ENCODE assay signal across 19 cellular contexts in genomic region chrX:120428309-120428708, GRCh38. TPM values are rescaled to one million over a fixed set of nuclear protein-coding genes. Genes with fewer than 3 reads are reported as not detected.
A peak's percentile ranks its signal among the peaks of the same experiment; 100 is the strongest.
DNase-seq lines count a peak whose midpoint lies in the region; ATAC-seq, FAIRE-seq and TF ChIP-seq lines count a peak whose summit lies in the region.
"Had no signal": no experiment of that assay in that cellular context is flagged by ENCODE, and none has a peak within 500 bp of the region (broad histone marks: within the 10 kb centered on the region; RNA-seq: fewer than 3 reads in every experiment).

No MANE protein-coding gene starts in this region.

- peak overlapping the region; percentile 17 for H3K27ac Mint-ChIP-seq in mesothelial cell of epicardium
- H3K27ac Mint-ChIP-seq: neural progenitor cell had no signal

- peaks cover 11% of the 10 kb centered on the region for H3K4me1 ChIP-seq in endothelial cell of umbilical vein (ENCODE audit: control insufficient read depth, extremely low read depth, insufficient read depth, low read length)
- H3K4me1 ChIP-seq: ascending aorta, HAP-1, neural progenitor cell, right atrium auricular region had no signal

- no peaks in the 10 kb centered on the region for H3K36me3 Mint-ChIP-seq in mesothelial cell of epicardium
- H3K36me3 Mint-ChIP-seq: neural progenitor cell had no signal

- intact Hi-C loops in endothelial cell of umbilical vein (cut with micrococcal nuclease), result no loop called here

- H3K4me2 ChIP-seq in endothelial cell of umbilical vein (ENCODE audit: insufficient read depth, low read length), result peak overlapping the region; percentile 64
- H3K4me2 ChIP-seq: neural progenitor cell had no signal

- CTCF ChIA-PET in endothelial cell of umbilical vein (lab: Charles Lee), result interaction anchor here (0.6 to 2.2 kb wide), 4 partner anchors 18 to 47 kb away, joined by 3 to 5 read pairs (median 4); no protein-coding TSS in a partner anchor

- no peak overlapping the region for H2AFZ ChIP-seq in endothelial cell of umbilical vein (ENCODE audit: low read depth, low read length)
- H2AFZ ChIP-seq: neural progenitor cell had no signal

- no peak overlapping the region for H3K4me3 Mint-ChIP-seq in mesothelial cell of epicardium
- H3K4me3 Mint-ChIP-seq: neural progenitor cell had no signal

- H3K27ac ChIP-seq in endothelial cell of umbilical vein (ENCODE audit: insufficient read depth, low read depth, low read length), result no peak overlapping the region
- H3K27ac ChIP-seq: ascending aorta, neural progenitor cell, right atrium auricular region had no signal

- DNase-seq in EH (ENCODE audit: low read depth), result peak; percentile 34
- DNase-seq in OCI-M1 (lab: John Stamatoyannopoulos, UW), result peak; percentile 16
- peak; percentile 49 for DNase-seq in endothelial cell of umbilical vein (ENCODE audit: low read depth, low spot score)
- no peak for DNase-seq in mesothelial cell of epicardium (ENCODE audit: low spot score in 2 of 2, unreplicated experiment in 2 of 2)
- no peak for DNase-seq in activated CD4-positive, alpha-beta T cell treated with anti-CD3 and anti-CD28 coated beads, Interleukin-2, amount 50 U/mL, for 48 hours
- DNase-seq in NCI-H1694 (lab: John Stamatoyannopoulos, UW), result no peak
- DNase-seq: activated CD4-positive, CD25-positive, alpha-beta regulatory T cell treated with anti-CD3 and anti-CD28 coated beads, Interleukin-2, amount 50 U/mL, for 72 hours; activated CD8-positive, alpha-beta memory T cell treated with anti-CD3 and anti-CD28 coated beads, Interleukin-2, amount 50 U/mL, for 4 hours; cortex of kidney; midbrain; MM.1S; NCI-H187; trophoblast cell had no signal

- FAIRE-seq in endothelial cell of umbilical vein (lab: Jason Lieb, UNC), result peak; percentile 86
- FAIRE-seq: keratinocyte had no signal

- no peaks in the 10 kb centered on the region for H3K79me2 ChIP-seq in endothelial cell of umbilical vein (ENCODE audit: control insufficient read depth, insufficient read depth, low read length)

- TF ChIP-seq POLR2A in endothelial cell of umbilical vein (IDR thresholded peaks at IDR 0.05; ENCODE audit: low read depth, low read length), result no peak

- H3K9me1 ChIP-seq in endothelial cell of umbilical vein (replicated peaks; ENCODE audit: control insufficient read depth, extremely low read depth, insufficient read depth, low read length), result no peaks in the 10 kb centered on the region

- H3K36me3 ChIP-seq in endothelial cell of umbilical vein (ENCODE audit: control insufficient read depth in 2 of 2, extremely low read depth in 1 of 2, insufficient read depth in 2 of 2, low read length in 2 of 2), result no peaks in the 10 kb centered on the region
- H3K36me3 ChIP-seq: ascending aorta, HAP-1, neural progenitor cell, right atrium auricular region had no signal

- no peaks in the 10 kb centered on the region for H3K27me3 Mint-ChIP-seq in mesothelial cell of epicardium (ENCODE audit: low read depth)

- no peak for ATAC-seq in GM21576 (IDR thresholded peaks at IDR 0.05; ENCODE audit: unreplicated experiment)

- no TSS peak for BruUV-seq in endothelial cell of umbilical vein (replicated peaks; lab: Mats Ljungman, UMichigan)

- no peak overlapping the region for H3K9ac ChIP-seq in endothelial cell of umbilical vein (replicated peaks; ENCODE audit: extremely low read depth, insufficient read depth, low read length)
- H3K9ac ChIP-seq: neural progenitor cell had no signal

- H3K27me3 ChIP-seq in endothelial cell of umbilical vein (ENCODE audit: control insufficient read depth in 2 of 2, insufficient read depth in 2 of 2, low read length in 2 of 2), result no peaks in the 10 kb centered on the region
- H3K27me3 ChIP-seq: ascending aorta, neural progenitor cell, right atrium auricular region had no signal

- peaks cover 30% of the 10 kb centered on the region for H3K9me3 Mint-ChIP-seq in mesothelial cell of epicardium
- H3K9me3 Mint-ChIP-seq: neural progenitor cell had no signal

- H3K4me1 Mint-ChIP-seq in mesothelial cell of epicardium, result peaks cover 9% of the 10 kb centered on the region

- no peaks in the 10 kb centered on the region for H4K20me1 ChIP-seq in endothelial cell of umbilical vein (replicated peaks; ENCODE audit: control insufficient read depth, extremely low read depth, insufficient read depth, low read length)

- dilution Hi-C loops in endothelial cell of umbilical vein (cut with MboI; ENCODE audit: extremely low pct_ligation_motif_present, low sequenced_read_pairs), result no loop called here

- no peak for TF ChIP-seq CTCF in endothelial cell of umbilical vein (IDR thresholded peaks at IDR 0.05; ENCODE audit: extremely low read depth in 1 of 2, insufficient read depth in 1 of 2, low read depth in 1 of 2, low read length in 2 of 2)
- no peak for TF ChIP-seq CTCF in mesothelial cell of epicardium (IDR thresholded peaks at IDR 0.05; ENCODE audit: unreplicated experiment)

- POLR2A ChIA-PET in endothelial cell of umbilical vein (lab: Charles Lee), result no interaction called here

- no peak overlapping the region for H3K4me3 ChIP-seq in endothelial cell of umbilical vein (replicated peaks in 1 of 3; ENCODE audit: insufficient read depth in 1 of 3, low read depth in 1 of 3, low read length in 3 of 3)
- H3K4me3 ChIP-seq: ascending aorta, HAP-1, neural progenitor cell, right atrium auricular region had no signal

- no peaks in the 10 kb centered on the region for H3K9me3 ChIP-seq in endothelial cell of umbilical vein (replicated peaks; ENCODE audit: control insufficient read depth, insufficient read depth, low read length)
- H3K9me3 ChIP-seq: ascending aorta, HAP-1, right atrium auricular region had no signal

TF ChIP-seq in endothelial cell of umbilical vein, 7 proteins besides CTCF, POLR2A, EP300 and RAD21:
- TF ChIP-seq MAX (IDR thresholded peaks at IDR 0.05; ENCODE audit: insufficient read depth, insufficient read length), result no peak
- peak; percentile 63 for TF ChIP-seq GATA2 (IDR thresholded peaks at IDR 0.05; ENCODE audit: insufficient read depth, insufficient read length, low read depth, low read length)
- TF ChIP-seq MYC (IDR thresholded peaks at IDR 0.05; ENCODE audit: low read depth, low read length), result no peak
- TF ChIP-seq POLR2AphosphoS5 (IDR thresholded peaks at IDR 0.05; ENCODE audit: insufficient read depth, low read depth, low read length), result no peak
- no peak for TF ChIP-seq FOS (IDR thresholded peaks at IDR 0.05; ENCODE audit: borderline replicate concordance, insufficient read depth, low read length)

RNA-seq across cellular contexts. Expression of gene LAMP2, which starts 40.8 kb away (rescaled TPM):
- total RNA-seq in endothelial cell of umbilical vein (128 and 135 TPM in 2 replicates), mesothelial cell of epicardium (74.1 to 77.7 TPM (median 76.3 TPM) in 3 replicates)
- 104 and 108 TPM in 2 replicates for polyA plus RNA-seq in endothelial cell of umbilical vein
- polyA plus RNA-seq in endothelial cell of umbilical vein (2011; cell fraction: cytosol; rRNA removed), result 92.3 and 105 TPM in 2 replicates
- polyA plus RNA-seq in endothelial cell of umbilical vein (2011; cell fraction: nucleus; rRNA removed), result 52.6 and 59.5 TPM in 2 replicates
- polyA plus RNA-seq in endothelial cell of umbilical vein (2012), result 167 and 170 TPM in 2 replicates
- polyA minus RNA-seq in endothelial cell of umbilical vein, result 114 and 129 TPM in 2 replicates
- polyA minus RNA-seq in endothelial cell of umbilical vein (2011; cell fraction: cytosol; rRNA and poly(A)+ RNA removed), result 39.7 TPM
- polyA minus RNA-seq in endothelial cell of umbilical vein (2011; cell fraction: nucleus; rRNA and poly(A)+ RNA removed), result 46.2 and 64.7 TPM in 2 replicates

Comparison
In these comparisons a context has a peak if more than half of its experiments do, and no peak if none do; other contexts are left out.
1. DNase-seq: peak in EH (single experiment), OCI-M1 (single experiment) and endothelial cell of umbilical vein (single experiment); none in mesothelial cell of epicardium (0 of 2), activated CD4-positive, alpha-beta T cell treated with anti-CD3 and anti-CD28 coated beads, Interleukin-2, amount 50 U/mL, for 48 hours (0 of 2) and NCI-H1694 (single experiment).